Comparison of ENCODE assay signal across 1 cellular context in genomic region chr7:5448378-5449042, GRCh38.
TF ChIP-seq lines count a peak whose summit lies in the region.

No MANE protein-coding gene starts in this region.

TF ChIP-seq in WTC11, 78 proteins besides CTCF, POLR2A, EP300 and RAD21 (continued from another document):
- TF ChIP-seq NR1H2 (CRISPR knock-in tag; IDR thresholded peaks at IDR 0.05) (no peak), GTF2I (CRISPR knock-in tag; conservative IDR thresholded peaks at IDR 0.05) (no peak)
